Comparison of ENCODE assay signal across 11 cellular contexts in the genomic region with DNA sequence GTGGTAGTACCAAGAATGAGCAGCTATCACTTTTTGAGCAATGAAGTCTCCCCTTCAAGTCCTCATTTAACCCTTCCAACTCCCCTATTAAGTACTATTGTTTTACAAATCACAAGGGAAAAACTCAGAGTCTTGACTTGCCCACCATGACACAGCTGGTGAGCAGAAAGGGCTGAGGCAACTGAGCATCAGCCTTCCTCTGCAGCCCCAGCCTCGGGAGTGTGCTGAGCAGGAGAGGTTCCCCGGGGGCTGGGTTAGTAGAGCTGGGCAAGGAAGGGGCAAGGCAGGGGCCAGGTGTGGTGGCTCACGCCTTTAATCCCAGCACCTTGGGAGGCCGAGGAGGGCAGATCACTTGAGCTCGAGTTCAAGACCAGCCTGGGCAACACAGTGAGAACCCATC. TPM values are rescaled to one million over a fixed set of nuclear protein-coding genes. Genes with fewer than 3 reads are reported as not detected.
DNase-seq lines count a peak whose midpoint lies in the region; ATAC-seq, FAIRE-seq and TF ChIP-seq lines count a peak whose summit lies in the region.
"Had no signal": no experiment of that assay in that cellular context is flagged by ENCODE, and none has a peak within 500 bp of the region (broad histone marks: within the 10 kb centered on the region; RNA-seq: fewer than 3 reads in every experiment).

No MANE protein-coding gene starts in this region.

- H3K9me3 ChIP-seq in cardiac muscle cell (ENCODE audit: low read depth) (no peaks in the 10 kb centered on the region), mononuclear cell (ENCODE audit: low read depth, low read length) (no peaks in the 10 kb centered on the region), upper lobe of left lung (no peaks in the 10 kb centered on the region)
- H3K9me3 ChIP-seq: uterus had no signal

- intact Hi-C loops in Right ventricle myocardium superior (cut with DNase I): no loop called here

- H3K4me1 ChIP-seq in cardiac muscle cell (ENCODE audit: low read depth) (peaks cover 40% of the 10 kb centered on the region), mononuclear cell (ENCODE audit: insufficient read depth, low read length) (peaks cover 80% of the 10 kb centered on the region), upper lobe of left lung (peaks cover 31 to 75% (median 45%) of the 10 kb centered on the region in 4 donors)

- H3K4me3 Mint-ChIP-seq in activated naive CD8-positive, alpha-beta T cell treated with anti-CD3 and anti-CD28 coated beads, Interleukin-2, amount 50 U/mL, for 24 hours: peak overlapping the region; percentile 32

- no peak for TF ChIP-seq POLR2A in upper lobe of left lung (IDR thresholded peaks at IDR 0.05)

- FAIRE-seq in GM19239 (lab: Jason Lieb, UNC): no peak

- peaks cover 12% of the 10 kb centered on the region for H3K36me3 Mint-ChIP-seq in activated naive CD8-positive, alpha-beta T cell treated with anti-CD3 and anti-CD28 coated beads, Interleukin-2, amount 50 U/mL, for 24 hours (ENCODE audit: low read depth)

- peaks cover 66% of the 10 kb centered on the region for H3K4me1 Mint-ChIP-seq in activated naive CD8-positive, alpha-beta T cell treated with anti-CD3 and anti-CD28 coated beads, Interleukin-2, amount 50 U/mL, for 24 hours

- no peak for ATAC-seq in Right ventricle myocardium superior (ENCODE audit: poor library complexity)
- ATAC-seq in activated naive CD8-positive, alpha-beta T cell treated with anti-CD3 and anti-CD28 coated beads, Interleukin-2, amount 50 U/mL, for 24 hours: no peak
- ATAC-seq in upper lobe of left lung (ENCODE audit: low FRiP score in 2 of 2): no peak
- ATAC-seq in activated CD4-positive, CD25-positive, alpha-beta regulatory T cell treated with anti-CD3 and anti-CD28 coated beads, Interleukin-2, amount 50 U/mL, for 24 hours: no peak
- no peak for ATAC-seq in HG02970 (IDR thresholded peaks at IDR 0.05; ENCODE audit: low FRiP score, unreplicated experiment)

- no peaks in the 10 kb centered on the region for H3K27me3 Mint-ChIP-seq in activated naive CD8-positive, alpha-beta T cell treated with anti-CD3 and anti-CD28 coated beads, Interleukin-2, amount 50 U/mL, for 24 hours

- no peak overlapping the region for H3K27ac ChIP-seq in cardiac muscle cell
- peak overlapping the region; percentile 94 to 99 (median 96) for H3K27ac ChIP-seq in upper lobe of left lung

- H3K27me3 ChIP-seq in cardiac muscle cell: no peaks in the 10 kb centered on the region
- H3K27me3 ChIP-seq in mononuclear cell (ENCODE audit: insufficient read depth, low read length): no peaks in the 10 kb centered on the region
- H3K27me3 ChIP-seq in upper lobe of left lung: no peaks in the 10 kb centered on the region
- H3K27me3 ChIP-seq: uterus had no signal

- H3K9me3 Mint-ChIP-seq in activated naive CD8-positive, alpha-beta T cell treated with anti-CD3 and anti-CD28 coated beads, Interleukin-2, amount 50 U/mL, for 24 hours: no peaks in the 10 kb centered on the region

- TF ChIP-seq CTCF in cardiac muscle cell (IDR thresholded peaks at IDR 0.05; ENCODE audit: low read depth, low read length) (no peak), upper lobe of left lung (IDR thresholded peaks at IDR 0.05) (no peak)

- H3K36me3 ChIP-seq in cardiac muscle cell (no peaks in the 10 kb centered on the region), upper lobe of left lung (peaks cover 0 to 10% (median 2%) of the 10 kb centered on the region in 4 donors)
- H3K36me3 ChIP-seq: uterus had no signal

- TF ChIP-seq EP300 in upper lobe of left lung (IDR thresholded peaks at IDR 0.05): no peak

- H3K4me3 ChIP-seq in cardiac muscle cell (peak overlapping the region; percentile 87), mononuclear cell (ENCODE audit: low read length) (peak overlapping the region; percentile 60), upper lobe of left lung (peak overlapping the region in 3 of 4 donors; percentile 68 to 88 (median 86))

- H3K27ac Mint-ChIP-seq in activated naive CD8-positive, alpha-beta T cell treated with anti-CD3 and anti-CD28 coated beads, Interleukin-2, amount 50 U/mL, for 24 hours: peak overlapping the region; percentile 47

- DNase-seq in cardiac muscle cell (ENCODE audit: low read depth in 1 of 2, low spot score in 1 of 2) (no peak), Right ventricle myocardium superior (no peak), upper lobe of left lung (no peak), GM19239 (ENCODE audit: insufficient read length, low spot score) (no peak)
- DNase-seq in activated naive CD8-positive, alpha-beta T cell treated with anti-CD3 and anti-CD28 coated beads, Interleukin-2, amount 50 U/mL, for 24 hours: no peak
- DNase-seq: activated CD8-positive, alpha-beta memory T cell treated with anti-CD3 and anti-CD28 coated beads, Interleukin-2, amount 50 U/mL, for 4 hours; nucleus accumbens; uterus had no signal

- WGBS in upper lobe of left lung, 2 donors: 71 to 79% methylated on average over 5 of the region's 5 CpGs

RNA-seq across cellular contexts. Expression of gene FRAT2, which starts 3.2 kb away (rescaled TPM):
- total RNA-seq in cardiac muscle cell (25.4 and 30.6 TPM in 2 replicates), Right ventricle myocardium superior (8.4 TPM), mononuclear cell (25.8 TPM), upper lobe of left lung (10 to 100 TPM; 19.0 to 33.3 (median 29.5) TPM)
- 30.1 and 41.7 TPM in 2 replicates for polyA plus RNA-seq in cardiac muscle cell

RNA-seq across cellular contexts. Expression of gene FRAT1, which starts 12.2 kb away (rescaled TPM):
- 12.7 and 17.3 TPM in 2 replicates for total RNA-seq in cardiac muscle cell
- 12.3 and 22.8 TPM in 2 replicates for polyA plus RNA-seq in cardiac muscle cell
- total RNA-seq in Right ventricle myocardium superior: 5.3 TPM
- total RNA-seq in mononuclear cell: 21.9 TPM
- 10 to 100 TPM in 5 of 6 donors, 1 to 10 TPM in 1; 8.9 to 20.2 (median 15.4) TPM for total RNA-seq in upper lobe of left lung

RNA-seq across cellular contexts. Expression of gene ARHGAP19, which starts 38.9 kb away (rescaled TPM):
- total RNA-seq in cardiac muscle cell: 7.5 and 18.7 TPM in 2 replicates
- 5.3 and 15.8 TPM in 2 replicates for polyA plus RNA-seq in cardiac muscle cell
- 5.9 TPM for total RNA-seq in Right ventricle myocardium superior
- 7.8 TPM for total RNA-seq in mononuclear cell
- total RNA-seq in upper lobe of left lung: 10 to 100 TPM in 3 of 6 donors, 1 to 10 TPM in 3; 3.8 to 19.9 (median 10.9) TPM
